8 cellular contexts compared by ENCODE assay signal in the genomic region with DNA sequence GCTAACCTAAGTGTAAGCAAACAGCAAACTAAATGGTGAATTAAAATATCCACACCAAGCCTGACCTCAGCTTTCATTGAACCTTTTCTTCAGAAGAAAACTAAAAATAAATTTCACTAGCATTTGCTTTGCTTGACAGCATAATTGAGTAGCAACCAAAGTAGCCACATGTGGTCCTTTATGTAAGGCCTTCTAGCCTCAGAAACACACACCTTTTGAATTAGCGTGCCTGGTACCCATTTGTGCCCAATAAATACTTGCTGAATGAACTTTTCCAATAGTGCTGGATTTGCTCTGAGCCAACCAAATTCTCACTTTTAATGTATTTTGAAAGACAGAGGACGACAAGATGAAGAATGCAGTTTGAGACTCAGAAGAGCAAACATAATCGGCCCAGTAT. TPM values are rescaled to one million over a fixed set of nuclear protein-coding genes. Genes with fewer than 3 reads are reported as not detected.
DNase-seq lines count a peak whose midpoint lies in the region; ATAC-seq lines count a peak whose summit lies in the region.

No MANE protein-coding gene starts in this region.

- peaks cover 11% of the 10 kb centered on the region for H3K36me3 Mint-ChIP-seq in activated CD4-positive, alpha-beta T cell treated with anti-CD3 and anti-CD28 coated beads, Interleukin-2, amount 10 ng/mL, durations not matched to agents 24 days and 14 days (ENCODE audit: low read depth)
- H3K36me3 Mint-ChIP-seq in T-helper 17 cell (ENCODE audit: low read depth) = no peaks in the 10 kb centered on the region

- peak; percentile 58 for DNase-seq in activated CD4-positive, alpha-beta T cell treated with anti-CD3 and anti-CD28 coated beads, Interleukin-2, amount 10 ng/mL, durations not matched to agents 24 days and 14 days
- DNase-seq in activated CD4-positive, alpha-beta T cell treated with anti-CD3 and anti-CD28 coated beads for 4 hours = no peak
- DNase-seq in T-helper 17 cell (no peak), globus pallidus (ENCODE audit: low spot score) (peak; percentile 21), SHP77 (lab: John Stamatoyannopoulos, UW) (no peak), RPMI8226 (no peak)
- no peak for DNase-seq in stimulated activated naive CD8-positive, alpha-beta T cell treated with anti-CD3 and anti-CD28 coated beads, Interleukin-15, amount 100 ng/mL, for 72 hours

- intact Hi-C loops in activated CD4-positive, alpha-beta T cell treated with anti-CD3 and anti-CD28 coated beads, Interleukin-2, amount 10 ng/mL, durations not matched to agents 24 days and 14 days (cut with micrococcal nuclease) = loop anchor here (10.0 kb wide), 2 partner anchors 130 to 1260 kb away; partner anchors contain the start of gene SPEF2

- H3K4me1 Mint-ChIP-seq in activated CD4-positive, alpha-beta T cell treated with anti-CD3 and anti-CD28 coated beads, Interleukin-2, amount 10 ng/mL, durations not matched to agents 24 days and 14 days = peaks cover 28% of the 10 kb centered on the region
- peaks cover 33% of the 10 kb centered on the region for H3K4me1 Mint-ChIP-seq in T-helper 17 cell
- peaks cover 48% of the 10 kb centered on the region for H3K4me1 Mint-ChIP-seq in stimulated activated naive CD8-positive, alpha-beta T cell treated with anti-CD3 and anti-CD28 coated beads, Interleukin-15, amount 100 ng/mL, for 72 hours

- H3K9me3 Mint-ChIP-seq in activated CD4-positive, alpha-beta T cell treated with anti-CD3 and anti-CD28 coated beads, Interleukin-2, amount 10 ng/mL, durations not matched to agents 24 days and 14 days = no peaks in the 10 kb centered on the region
- H3K9me3 Mint-ChIP-seq in stimulated activated naive CD8-positive, alpha-beta T cell treated with anti-CD3 and anti-CD28 coated beads, Interleukin-15, amount 100 ng/mL, for 72 hours = no peaks in the 10 kb centered on the region

- no peaks in the 10 kb centered on the region for H3K27me3 Mint-ChIP-seq in activated CD4-positive, alpha-beta T cell treated with anti-CD3 and anti-CD28 coated beads, Interleukin-2, amount 10 ng/mL, durations not matched to agents 24 days and 14 days
- no peaks in the 10 kb centered on the region for H3K27me3 Mint-ChIP-seq in T-helper 17 cell
- H3K27me3 Mint-ChIP-seq in stimulated activated naive CD8-positive, alpha-beta T cell treated with anti-CD3 and anti-CD28 coated beads, Interleukin-15, amount 100 ng/mL, for 72 hours = no peaks in the 10 kb centered on the region

- H3K9me3 ChIP-seq in T-helper 17 cell (ENCODE audit: control insufficient read depth, low read length, poor library complexity, severe bottlenecking) = no peaks in the 10 kb centered on the region

- H3K4me3 Mint-ChIP-seq in activated CD4-positive, alpha-beta T cell treated with anti-CD3 and anti-CD28 coated beads, Interleukin-2, amount 10 ng/mL, durations not matched to agents 24 days and 14 days = peak overlapping the region; percentile 88
- peak overlapping the region; percentile 96 for H3K4me3 Mint-ChIP-seq in T-helper 17 cell
- H3K4me3 Mint-ChIP-seq in stimulated activated naive CD8-positive, alpha-beta T cell treated with anti-CD3 and anti-CD28 coated beads, Interleukin-15, amount 100 ng/mL, for 72 hours = peak overlapping the region; percentile 94 to 98

- peak overlapping the region; percentile 48 for H3K27ac Mint-ChIP-seq in activated CD4-positive, alpha-beta T cell treated with anti-CD3 and anti-CD28 coated beads, Interleukin-2, amount 10 ng/mL, durations not matched to agents 24 days and 14 days
- H3K27ac Mint-ChIP-seq in T-helper 17 cell = peak overlapping the region; percentile 98
- H3K27ac Mint-ChIP-seq in stimulated activated naive CD8-positive, alpha-beta T cell treated with anti-CD3 and anti-CD28 coated beads, Interleukin-15, amount 100 ng/mL, for 72 hours = peak overlapping the region; percentile 97 to 98

- ATAC-seq in T-helper 17 cell (no peak), GM19455 (IDR thresholded peaks at IDR 0.05; ENCODE audit: unreplicated experiment) (no peak)
- no peak for ATAC-seq in stimulated activated naive CD8-positive, alpha-beta T cell treated with anti-CD3 and anti-CD28 coated beads, Interleukin-15, amount 100 ng/mL, for 72 hours

RNA-seq across cellular contexts. Expression of gene NIPBL, which starts 2.1 kb away (rescaled TPM):
- 49.3 and 49.6 TPM in 2 replicates for total RNA-seq in activated CD4-positive, alpha-beta T cell treated with anti-CD3 and anti-CD28 coated beads, Interleukin-2, amount 10 ng/mL, durations not matched to agents 24 days and 14 days
- total RNA-seq in T-helper 17 cell = 100 to 1,000 TPM; 113 to 118 TPM

Comparison
In these comparisons a context has a peak if more than half of its experiments do, and no peak if none do; other contexts are left out.
1. DNase-seq: peak in activated CD4-positive, alpha-beta T cell treated with anti-CD3 and anti-CD28 coated beads, Interleukin-2, amount 10 ng/mL, durations not matched to agents 24 days and 14 days (single experiment) and globus pallidus (single experiment); none in activated CD4-positive, alpha-beta T cell treated with anti-CD3 and anti-CD28 coated beads for 4 hours (0 of 2), T-helper 17 cell (0 of 3), stimulated activated naive CD8-positive, alpha-beta T cell treated with anti-CD3 and anti-CD28 coated beads, Interleukin-15, amount 100 ng/mL, for 72 hours (0 of 2), SHP77 (0 of 2) and RPMI8226 (single experiment).
2. H3K27ac Mint-ChIP-seq: peak in every context shown above with its lines; median percentile 98 in T-helper 17 cell; 98 in stimulated activated naive CD8-positive, alpha-beta T cell treated with anti-CD3 and anti-CD28 coated beads, Interleukin-15, amount 100 ng/mL, for 72 hours; 48 in activated CD4-positive, alpha-beta T cell treated with anti-CD3 and anti-CD28 coated beads, Interleukin-2, amount 10 ng/mL, durations not matched to agents 24 days and 14 days.
3. Peak in every context shown above with its lines, with median percentiles within 50 percentile points of each other: H3K4me3 Mint-ChIP-seq.